In the genomic region with DNA sequence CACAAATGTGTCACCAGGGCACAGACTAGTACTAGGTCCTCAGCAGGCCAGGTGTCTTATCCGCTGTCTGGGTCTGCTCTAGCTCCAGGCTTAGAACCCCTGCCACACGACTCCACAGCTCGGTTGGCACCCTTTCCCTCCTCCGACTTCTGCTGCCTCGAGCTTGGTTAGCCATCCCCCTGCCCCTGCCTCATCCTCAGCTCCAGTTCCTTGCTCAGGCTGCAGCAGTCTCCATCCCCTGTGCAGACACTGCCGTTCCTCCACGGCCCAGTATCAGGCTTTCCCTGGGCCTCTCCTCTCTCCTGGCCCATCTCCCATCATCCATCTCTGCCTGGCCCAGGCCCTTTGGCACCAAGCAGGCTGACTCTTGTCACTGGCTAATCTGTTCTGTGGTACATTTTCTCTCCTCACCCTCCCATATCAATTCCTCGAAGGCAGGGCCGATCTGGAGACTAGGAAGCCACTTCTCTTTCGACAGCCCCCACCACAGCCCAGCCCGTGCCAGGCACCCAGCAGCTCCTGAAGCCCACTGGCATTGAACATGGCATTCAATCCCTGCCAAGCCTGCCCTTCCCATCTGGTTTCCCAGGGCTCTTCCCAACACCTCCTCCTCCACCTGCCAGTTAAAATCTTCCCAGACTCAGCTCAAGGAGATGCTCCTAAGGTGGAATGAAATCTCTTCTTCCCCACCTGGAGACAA, we compare ENCODE assay signal across 24 cellular contexts. TPM values are rescaled to one million over a fixed set of nuclear protein-coding genes. Genes with fewer than 3 reads are reported as not detected.
A peak's percentile ranks its signal among the peaks of the same experiment; 100 is the strongest.
DNase-seq lines count a peak whose midpoint lies in the region; ATAC-seq and TF ChIP-seq lines count a peak whose summit lies in the region.
"Had no signal": no experiment of that assay in that cellular context is flagged by ENCODE, and none has a peak within 500 bp of the region (broad histone marks: within the 10 kb centered on the region; RNA-seq: fewer than 3 reads in every experiment).

No MANE protein-coding gene starts in this region.

- H3K18ac ChIP-seq in trophoblast cell (ENCODE audit: low read length) = no peak overlapping the region

- no peak for ATAC-seq in CD4-positive, alpha-beta T cell (ENCODE audit: poor library complexity)
- ATAC-seq in GM19035 (IDR thresholded peaks at IDR 0.05; ENCODE audit: unreplicated experiment) = no peak
- ATAC-seq: activated CD8-positive, alpha-beta memory T cell treated with anti-CD3 and anti-CD28 coated beads, Interleukin-2, amount 10 ng/mL, durations not matched to agents 7 days and 5 days; effector memory CD8-positive, alpha-beta T cell; PC-3; sciatic nerve had no signal

- no peaks in the 10 kb centered on the region for H3K27me3 ChIP-seq in CD4-positive, alpha-beta T cell (ENCODE audit: control insufficient read depth, insufficient read depth, low read length)
- no peaks in the 10 kb centered on the region for H3K27me3 ChIP-seq in trophoblast cell (ENCODE audit: insufficient read depth, low read length)

- CTCF ChIA-PET in CD4-positive, alpha-beta T cell (lab: Charles Lee) = no interaction called here
- CTCF ChIA-PET in OCI-LY7 (lab: Charles Lee; ENCODE audit: unreplicated experiment) = no interaction called here

- H3K4me2 ChIP-seq in OCI-LY7 (ENCODE audit: low read length) = 0 out of 2 replicates have a peak overlapping the region, but pooled peaks have one; percentile 97
- H3K4me2 ChIP-seq in trophoblast cell (ENCODE audit: low read length) = no peak overlapping the region

- no peak overlapping the region for H2AK5ac ChIP-seq in trophoblast cell (ENCODE audit: low read length)

- no CpG with 5 or more reads among the region's 11 CpGs for WGBS in trophoblast cell (ENCODE audit: extremely low coverage, insufficient coverage, insufficient read length)

- peaks cover 4% of the 10 kb centered on the region for H3K36me3 Mint-ChIP-seq in CD4-positive, alpha-beta T cell (ENCODE audit: low read depth)
- H3K36me3 Mint-ChIP-seq in immature natural killer cell = no peaks in the 10 kb centered on the region
- H3K36me3 Mint-ChIP-seq: activated CD8-positive, alpha-beta memory T cell treated with anti-CD3 and anti-CD28 coated beads, Interleukin-2, amount 10 ng/mL, durations not matched to agents 7 days and 5 days; activated naive CD8-positive, alpha-beta T cell treated with anti-CD3 and anti-CD28 coated beads, Interleukin-2, amount 10 ng/mL, durations not matched to agents 7 days and 5 days; memory B cell had no signal

- peak overlapping the region; percentile 11 for H4K12ac ChIP-seq in trophoblast cell (ENCODE audit: low read depth, low read length)

- H3K9me2 ChIP-seq in OCI-LY7 (ENCODE audit: insufficient read depth, low read length) = no peaks in the 10 kb centered on the region

- BruUV-seq in OCI-LY7 (replicated peaks; lab: Mats Ljungman, UMichigan) = no TSS peak

- no peak for DNase-seq in CD4-positive, alpha-beta T cell
- no peak for DNase-seq in OCI-LY7 (ENCODE audit: low spot score)
- no peak for DNase-seq in immature natural killer cell
- no peak for DNase-seq in trophoblast cell
- no peak for DNase-seq in HuH-7.5 (ENCODE audit: low spot score)
- DNase-seq in NCI-H1417 (lab: John Stamatoyannopoulos, UW) = no peak
- DNase-seq in glomerular visceral epithelial cell (ENCODE audit: extremely low spot score) = no peak
- DNase-seq: activated CD4-positive, alpha-beta T cell treated with anti-CD3 and anti-CD28 coated beads for 48 hours; activated CD8-positive, alpha-beta memory T cell treated with anti-CD3 and anti-CD28 coated beads, Interleukin-2, amount 10 ng/mL, durations not matched to agents 7 days and 5 days; activated naive CD8-positive, alpha-beta T cell treated with anti-CD3 and anti-CD28 coated beads, Interleukin-2, amount 10 ng/mL, durations not matched to agents 7 days and 5 days; DMS79; effector memory CD8-positive, alpha-beta T cell; Kasumi-1; NCI-H187 treated with DMSO at 0.1 percent for 48 hours; NCI-H2227 treated with DMSO at 0.1 percent for 48 hours; NCI-H774; PC-3; SIG-M5 had no signal

- no peak for TF ChIP-seq CTCF in CD4-positive, alpha-beta T cell (IDR thresholded peaks at IDR 0.05)
- no peak for TF ChIP-seq CTCF in OCI-LY7 (conservative IDR thresholded peaks at IDR 0.05; ENCODE audit: low read length)

- H3K14ac ChIP-seq in trophoblast cell (ENCODE audit: low read length) = no peak overlapping the region

- peak overlapping the region; percentile 14 for H4K8ac ChIP-seq in trophoblast cell (ENCODE audit: low read depth, low read length)

- H3K27ac ChIP-seq in CD4-positive, alpha-beta T cell (ENCODE audit: low read depth, low read length) = no peak overlapping the region
- H3K27ac ChIP-seq in OCI-LY7 (ENCODE audit: low read depth, low read length, poor library complexity, severe bottlenecking) = no peak overlapping the region
- H3K27ac ChIP-seq in trophoblast cell (ENCODE audit: low read depth, low read length) = no peak overlapping the region
- H3K27ac ChIP-seq: thoracic aorta had no signal

- H3K79me1 ChIP-seq in trophoblast cell (ENCODE audit: low read length) = peaks cover 3% of the 10 kb centered on the region

- H3K36me3 ChIP-seq in OCI-LY7 (ENCODE audit: insufficient read depth, low read length) (no peaks in the 10 kb centered on the region), trophoblast cell (ENCODE audit: control insufficient read depth in 1 of 2, insufficient read depth in 2 of 2, low read length in 2 of 2) (peaks cover 0 to 3% of the 10 kb centered on the region in 2 experiments)
- H3K36me3 ChIP-seq: thoracic aorta had no signal

- H3K27ac Mint-ChIP-seq in CD4-positive, alpha-beta T cell = no peak overlapping the region
- H3K27ac Mint-ChIP-seq in immature natural killer cell = no peak overlapping the region
- H3K27ac Mint-ChIP-seq: activated CD8-positive, alpha-beta memory T cell treated with anti-CD3 and anti-CD28 coated beads, Interleukin-2, amount 10 ng/mL, durations not matched to agents 7 days and 5 days; activated naive CD8-positive, alpha-beta T cell treated with anti-CD3 and anti-CD28 coated beads, Interleukin-2, amount 10 ng/mL, durations not matched to agents 7 days and 5 days; effector memory CD8-positive, alpha-beta T cell; T-helper 1 cell treated with Interleukin-12 subunit alpha and Interleukin-12 subunit beta and Interleukin-4 antibody, amounts not matched to agents 30 μg/mL and 1 μg/mL, for 36 hours had no signal

- H4K91ac ChIP-seq in trophoblast cell (ENCODE audit: low read depth, low read length) = no peak overlapping the region

- POLR2A ChIA-PET in CD4-positive, alpha-beta T cell (lab: Charles Lee) = interaction anchor here (1.3 to 2.6 kb wide), 2 partner anchors 10 to 157 kb away, joined by 3 to 14 read pairs; partner anchors contain the start of gene TMUB2
- POLR2A ChIA-PET in OCI-LY7 (lab: Charles Lee) = interaction anchor here (0.5 kb wide), 2 partner anchors 199 to 208 kb away, joined by 3 read pairs; no protein-coding TSS in a partner anchor

- H3K4me3 Mint-ChIP-seq in CD4-positive, alpha-beta T cell = peak overlapping the region; percentile 49
- peak overlapping the region in 3 of 5 donors; percentile 10 to 96 (median 96) for H3K4me3 Mint-ChIP-seq in immature natural killer cell

- H3K4me1 ChIP-seq in OCI-LY7 (ENCODE audit: insufficient read depth, low read length, poor library complexity, severe bottlenecking) (peaks cover 39% of the 10 kb centered on the region), trophoblast cell (ENCODE audit: control insufficient read depth in 1 of 2, insufficient read depth in 2 of 2, low read length in 2 of 2) (peaks cover 3 to 7% of the 10 kb centered on the region in 2 experiments)

- intact Hi-C loops in CD4-positive, alpha-beta T cell (cut with DNase I, micrococcal nuclease) = loop anchor here in 1 of 2 experiments (2.0 kb wide), 1 partner anchor 17 kb away; no protein-coding TSS in a partner anchor
- intact Hi-C loops in OCI-LY7 (cut with micrococcal nuclease; ENCODE audit: unreplicated experiment) = no loop called here

- H3K27me3 Mint-ChIP-seq in CD4-positive, alpha-beta T cell = peaks cover 5% of the 10 kb centered on the region
- peaks cover 2 to 9% (median 4%) of the 10 kb centered on the region in 3 donors for H3K27me3 Mint-ChIP-seq in immature natural killer cell (ENCODE audit: low read depth in 3 of 3)
- H3K27me3 Mint-ChIP-seq: memory B cell had no signal

- peaks cover 19% of the 10 kb centered on the region for H3K4me1 Mint-ChIP-seq in CD4-positive, alpha-beta T cell (ENCODE audit: low read depth)
- H3K4me1 Mint-ChIP-seq in immature natural killer cell = peaks cover 26 to 31% of the 10 kb centered on the region in 2 donors

- H3K4ac ChIP-seq in trophoblast cell (ENCODE audit: low read depth, low read length) = no peak overlapping the region

- H4K20me1 ChIP-seq in OCI-LY7 (ENCODE audit: insufficient read depth, low read length) = no peaks in the 10 kb centered on the region

- H3K9me3 Mint-ChIP-seq in CD4-positive, alpha-beta T cell = no peaks in the 10 kb centered on the region
- no peaks in the 10 kb centered on the region for H3K9me3 Mint-ChIP-seq in immature natural killer cell
- H3K9me3 Mint-ChIP-seq: activated naive CD8-positive, alpha-beta T cell treated with anti-CD3 and anti-CD28 coated beads, Interleukin-2, amount 10 ng/mL, durations not matched to agents 7 days and 5 days; effector memory CD8-positive, alpha-beta T cell; memory B cell; T-helper 1 cell treated with Interleukin-12 subunit alpha and Interleukin-12 subunit beta and Interleukin-4 antibody, amounts not matched to agents 30 μg/mL and 1 μg/mL, for 36 hours had no signal

- H3K4me3 ChIP-seq in OCI-LY7 (ENCODE audit: low read depth, low read length, poor library complexity, severe bottlenecking) = no peak overlapping the region
- H3K4me3 ChIP-seq in trophoblast cell (ENCODE audit: low read depth, low read length) = no peak overlapping the region

- peak overlapping the region; percentile 10 for H2BK12ac ChIP-seq in trophoblast cell (ENCODE audit: low read length)

- H2BK5ac ChIP-seq in trophoblast cell (ENCODE audit: low read depth, low read length, poor library complexity) = no peak overlapping the region

- no peaks in the 10 kb centered on the region for H3K9me3 ChIP-seq in CD4-positive, alpha-beta T cell (ENCODE audit: control insufficient read depth, low read length)
- H3K9me3 ChIP-seq in OCI-LY7 (ENCODE audit: low read length) (no peaks in the 10 kb centered on the region), trophoblast cell (ENCODE audit: insufficient read depth, low read depth, low read length) (peaks cover 1% of the 10 kb centered on the region)
- H3K9me3 ChIP-seq: esophagus muscularis mucosa, thoracic aorta had no signal

- H3K79me2 ChIP-seq in OCI-LY7 (ENCODE audit: insufficient read depth, low read depth, low read length) = peaks cover 18% of the 10 kb centered on the region; the same call in 1 of the 2 replicates
- no peaks in the 10 kb centered on the region for H3K79me2 ChIP-seq in trophoblast cell (ENCODE audit: control insufficient read depth, insufficient read depth, low read length, poor library complexity)

- no peak overlapping the region for H3K23ac ChIP-seq in trophoblast cell (ENCODE audit: low read length)

- H2AFZ ChIP-seq in OCI-LY7 (ENCODE audit: low read length) = no peak overlapping the region
- H2AFZ ChIP-seq in trophoblast cell (ENCODE audit: insufficient read depth, low read length, poor library complexity) = no peak overlapping the region

- H3K9ac ChIP-seq in trophoblast cell (ENCODE audit: low read length) = peak overlapping the region; percentile 2

- H2BK120ac ChIP-seq in trophoblast cell (ENCODE audit: insufficient read depth, low read length, poor library complexity) = no peak overlapping the region

RNA-seq across cellular contexts. Expression of gene GRN, which starts 1.4 kb away (rescaled TPM):
- total RNA-seq in CD4-positive, alpha-beta T cell = 10 to 100 TPM; 15.3 to 16.1 TPM
- total RNA-seq in OCI-LY7 (2014; rRNA removed; shearing (Covaris generic)) = 185 and 203 TPM in 2 replicates
- 228 and 247 TPM in 2 replicates for total RNA-seq in OCI-LY7 (2022)
- 100 to 1,000 TPM in 1 of 3 donors, 10 to 100 TPM in 2; 50.9 to 103 (median 73.3) TPM for polyA plus RNA-seq in immature natural killer cell
- polyA plus RNA-seq in trophoblast cell (2013) = 207 and 227 TPM in 2 replicates

RNA-seq across cellular contexts. Expression of gene SLC25A39, which starts 19.0 kb away (rescaled TPM):
- 10 to 100 TPM; 55.5 to 65.5 TPM for total RNA-seq in CD4-positive, alpha-beta T cell
- total RNA-seq in OCI-LY7 (2014; rRNA removed; shearing (Covaris generic)) = 135 and 156 TPM in 2 replicates
- total RNA-seq in OCI-LY7 (2022) = 142 and 159 TPM in 2 replicates
- polyA plus RNA-seq in immature natural killer cell = 100 to 1,000 TPM; 125 to 158 (median 127) TPM
- polyA plus RNA-seq in trophoblast cell (2013) = 96.0 and 97.4 TPM in 2 replicates

RNA-seq across cellular contexts. Expression of gene FAM171A2, which starts 20.0 kb away (rescaled TPM):
- under 1 TPM; 0.08 to 0.19 TPM for total RNA-seq in CD4-positive, alpha-beta T cell
- 3.4 and 8.8 TPM in 2 replicates for total RNA-seq in OCI-LY7 (2014; rRNA removed; shearing (Covaris generic))
- total RNA-seq in OCI-LY7 (2022) = 4.2 and 4.6 TPM in 2 replicates
- under 1 TPM in 1 of 3 donors, not detected in 2; 0.07 TPM for polyA plus RNA-seq in immature natural killer cell
- polyA plus RNA-seq in trophoblast cell (2013) = 8.4 and 8.6 TPM in 2 replicates

RNA-seq across cellular contexts. Expression of gene RUNDC3A, which starts 35.3 kb away (rescaled TPM):
- not detected for total RNA-seq in CD4-positive, alpha-beta T cell
- 0.09 TPM in 1 of 2 replicates, not detected in the other for total RNA-seq in OCI-LY7 (2014; rRNA removed; shearing (Covaris generic))
- 0.24 TPM in 1 of 2 replicates, not detected in the other for total RNA-seq in OCI-LY7 (2022)
- polyA plus RNA-seq in immature natural killer cell = not detected
- polyA plus RNA-seq in trophoblast cell (2013) = 0.08 and 0.12 TPM in 2 replicates

RNA-seq across cellular contexts. Expression of gene ITGA2B, which starts 45.8 kb away (rescaled TPM):
- total RNA-seq in CD4-positive, alpha-beta T cell = under 1 TPM; 0.85 to 0.87 TPM
- 0.44 and 0.57 TPM in 2 replicates for total RNA-seq in OCI-LY7 (2014; rRNA removed; shearing (Covaris generic))
- total RNA-seq in OCI-LY7 (2022) = 0.46 and 0.63 TPM in 2 replicates
- 1 to 10 TPM; 1.9 to 9.3 (median 2.8) TPM for polyA plus RNA-seq in immature natural killer cell
- polyA plus RNA-seq in trophoblast cell (2013) = 0.54 and 0.67 TPM in 2 replicates

Comparison
In these comparisons a context has a peak if more than half of its experiments do, and no peak if none do; other contexts are left out.
1. RNA of gene GRN, which starts 1.4 kb away (total RNA-seq): 185 to 247 TPM in OCI-LY7; 15.3 to 16.1 TPM in CD4-positive, alpha-beta T cell; every median in the first group is over 10 times any median in the second.